Comparison of ENCODE assay signal across 8 cellular contexts in genomic region chr19:984165-984967, GRCh38. TPM values are rescaled to one million over a fixed set of nuclear protein-coding genes. Genes with fewer than 3 reads are reported as not detected.
DNase-seq lines count a peak whose midpoint lies in the region; ATAC-seq and TF ChIP-seq lines count a peak whose summit lies in the region.

WDR18 (plus strand) TSS chr19:984345; CDS start chr19:984354, 9 bp downstream.

- DNase-seq in AG09319 (ENCODE audit: extremely low read depth, low read depth) (peak; percentile 55), NCI-H82 (lab: John Stamatoyannopoulos, UW) (peak; percentile 88), lung microvascular endothelial cell (ENCODE audit: low read depth in 2 of 2) (peak; percentile 89 to 94)
- peak; percentile 72 to 87 for DNase-seq in activated CD8-positive, alpha-beta memory T cell treated with anti-CD3 and anti-CD28 coated beads for 1 hour (ENCODE audit: extremely low read depth in 1 of 2, low read depth in 1 of 2)
- DNase-seq in effector CD4-positive, alpha-beta T cell = peak; percentile 83
- DNase-seq in stimulated activated CD4-positive, alpha-beta T cell treated with anti-CD3 and anti-CD28 coated beads, TNF-alpha, amount 100 ng/mL, for 4 hours (ENCODE audit: low read depth in 3 of 3) = peak; percentile 79 to 83 (median 81)

- ATAC-seq in GM19025 (IDR thresholded peaks at IDR 0.05; ENCODE audit: low read depth, unreplicated experiment) (peak; percentile 79), HG03558 (IDR thresholded peaks at IDR 0.05; ENCODE audit: extremely low read depth, unreplicated experiment) (peak; percentile 51)

- no peak for TF ChIP-seq CTCF in AG09319 (IDR thresholded peaks at IDR 0.05; ENCODE audit: low read depth, low read length)

RNA-seq across cellular contexts. Expression of gene WDR18, which starts in this region (rescaled TPM):
- 74.4 and 88.5 TPM in 2 replicates for total RNA-seq in lung microvascular endothelial cell

Comparison
In these comparisons a context has a peak if more than half of its experiments do, and no peak if none do; other contexts are left out.
1. Peak in every context shown above with its lines: DNase-seq and ATAC-seq.